Comparison of ENCODE assay signal across 21 cellular contexts in the genomic region with DNA sequence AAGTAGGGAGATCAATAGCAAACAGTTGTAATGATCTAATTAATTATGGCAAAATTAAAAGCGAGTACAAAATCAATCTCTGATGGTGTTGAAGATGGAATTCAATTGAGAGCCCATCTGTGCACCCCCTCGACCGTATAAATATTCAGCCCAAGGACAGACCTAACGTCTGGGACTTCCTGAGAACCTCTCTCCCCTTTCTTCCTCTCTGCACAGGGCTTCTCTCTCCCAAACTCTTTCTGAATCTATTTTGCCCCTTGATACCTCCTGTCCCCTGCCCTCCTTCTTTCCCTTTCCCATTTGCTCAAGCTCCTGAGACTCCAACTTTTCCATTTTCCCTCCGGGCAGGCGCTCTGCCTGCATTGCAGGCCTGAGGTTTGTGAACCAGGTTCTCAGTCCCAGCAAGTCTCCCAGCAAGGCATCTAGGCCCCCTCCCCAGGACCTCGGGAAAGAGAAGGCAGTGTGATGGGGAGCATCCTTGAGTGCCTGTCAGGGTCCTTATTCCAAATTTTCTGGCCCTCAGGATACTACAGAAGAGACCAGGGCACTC. TPM values are rescaled to one million over a fixed set of nuclear protein-coding genes. Genes with fewer than 3 reads are reported as not detected.
DNase-seq lines count a peak whose midpoint lies in the region; ATAC-seq, FAIRE-seq and TF ChIP-seq lines count a peak whose summit lies in the region.
"Had no signal": no experiment of that assay in that cellular context is flagged by ENCODE, and none has a peak within 500 bp of the region (broad histone marks: within the 10 kb centered on the region; RNA-seq: fewer than 3 reads in every experiment).

No MANE protein-coding gene starts in this region.

- TF ChIP-seq CTCF in GM10266 (IDR thresholded peaks at IDR 0.05; ENCODE audit: control insufficient read depth, insufficient read depth, low read depth, missing control alignments): no peak
- no peak for TF ChIP-seq CTCF in endothelial cell (IDR thresholded peaks at IDR 0.05; ENCODE audit: unreplicated experiment)
- TF ChIP-seq CTCF in neural progenitor cell (IDR thresholded peaks at IDR 0.05): no peak
- no peak for TF ChIP-seq CTCF in HepG2 (CRISPR knock-in tag; IDR thresholded peaks at IDR 0.05)

- FAIRE-seq in HepG2 (lab: Jason Lieb, UNC): no peak
- FAIRE-seq: TTC549 had no signal

- no peak overlapping the region for H3K27ac Mint-ChIP-seq in endothelial cell (ENCODE audit: unreplicated experiment)
- no peak overlapping the region for H3K27ac Mint-ChIP-seq in neural progenitor cell

- no TSS peak for BruUV-seq in HepG2 (replicated peaks; lab: Mats Ljungman, UMichigan)

- H3K27ac ChIP-seq in neural progenitor cell: no peak overlapping the region
- H3K27ac ChIP-seq in HepG2 (ENCODE audit: extremely low read length, insufficient read depth, low read length): no peak overlapping the region
- H3K27ac ChIP-seq: left lung had no signal

- no peak for TF ChIP-seq POLR2A in HepG2 (IDR thresholded peaks at IDR 0.05; ENCODE audit: insufficient read depth in 1 of 2, low read depth in 2 of 2, low read length in 2 of 2)

- CTCF ChIA-PET in HepG2 (lab: Yijun Ruan, JAX; ENCODE audit: low intra/inter-chr PET ratio, low total read pairs): no interaction called here

- no peak overlapping the region for H3K9ac ChIP-seq in neural progenitor cell
- no peak overlapping the region for H3K9ac ChIP-seq in HepG2 (ENCODE audit: insufficient read depth, low read depth, low read length)
- H3K9ac ChIP-seq: SK-N-SH had no signal

- peaks cover 98% of the 10 kb centered on the region for H4K20me1 ChIP-seq in neural progenitor cell (ENCODE audit: low read depth)
- peaks cover 4% of the 10 kb centered on the region; the same call in 1 of the 2 replicates for H4K20me1 ChIP-seq in HepG2 (ENCODE audit: insufficient read depth, low read length)

- H3K36me3 Mint-ChIP-seq in endothelial cell (ENCODE audit: low read depth, unreplicated experiment) (peaks cover 6% of the 10 kb centered on the region), neural progenitor cell (no peaks in the 10 kb centered on the region)

- H3K4me3 Mint-ChIP-seq in endothelial cell (ENCODE audit: unreplicated experiment): peak overlapping the region; percentile 83
- H3K4me3 Mint-ChIP-seq in neural progenitor cell: peak overlapping the region; percentile 65

- H2AFZ ChIP-seq in neural progenitor cell (replicated peaks) (no peak overlapping the region), HepG2 (ENCODE audit: low read length) (no peak overlapping the region)

- peaks cover 30% of the 10 kb centered on the region for H3K4me1 ChIP-seq in neural progenitor cell
- H3K4me1 ChIP-seq in HepG2 (ENCODE audit: insufficient read depth, low read length): peaks cover 17% of the 10 kb centered on the region

- H3F3A ChIP-seq in neural progenitor cell (ENCODE audit: low read depth): peaks cover 39% of the 10 kb centered on the region

- ATAC-seq in HepG2: no peak
- no peak for ATAC-seq in GM21526 (IDR thresholded peaks at IDR 0.05; ENCODE audit: low FRiP score, unreplicated experiment)
- ATAC-seq in GM18873 (IDR thresholded peaks at IDR 0.05; ENCODE audit: low FRiP score, unreplicated experiment): no peak
- no peak for ATAC-seq in GM21423 (IDR thresholded peaks at IDR 0.05; ENCODE audit: unreplicated experiment)
- ATAC-seq: left lung, PC-3 had no signal

- no peaks in the 10 kb centered on the region for H3K79me2 ChIP-seq in neural progenitor cell (ENCODE audit: low read depth)
- no peaks in the 10 kb centered on the region for H3K79me2 ChIP-seq in HepG2 (ENCODE audit: insufficient read depth, low read length)

- intact Hi-C loops in HepG2 (cut with micrococcal nuclease; ENCODE audit: unreplicated experiment): no loop called here

- 33% methylated on average over 7 of the region's 7 CpGs for WGBS in HepG2 (ENCODE audit: low lambda C conversion rate)

- H3K4me2 ChIP-seq in neural progenitor cell: peak overlapping the region; percentile 64
- no peak overlapping the region for H3K4me2 ChIP-seq in HepG2 (ENCODE audit: low read depth, low read length)

- H3K27me3 Mint-ChIP-seq in endothelial cell (ENCODE audit: unreplicated experiment): peaks cover 50% of the 10 kb centered on the region
- peaks cover 96% of the 10 kb centered on the region for H3K27me3 Mint-ChIP-seq in neural progenitor cell (ENCODE audit: insufficient read depth, low read depth)

- TF ChIP-seq EP300 in HepG2 (IDR thresholded peaks at IDR 0.05; ENCODE audit: low read depth in 2 of 2, low read length in 2 of 2) (no peak), HepG2 (CRISPR knock-in tag; IDR thresholded peaks at IDR 0.05; ENCODE audit: borderline replicate concordance) (no peak)

- H3K9me3 ChIP-seq in neural progenitor cell (ENCODE audit: low read depth): no peaks in the 10 kb centered on the region
- H3K9me3 ChIP-seq in HepG2 (ENCODE audit: low read length): no peaks in the 10 kb centered on the region
- H3K9me3 ChIP-seq: left lung, SK-N-SH had no signal

- TF ChIP-seq RAD21 in HepG2 (CRISPR knock-in tag; IDR thresholded peaks at IDR 0.05): no peak

- H3K27me3 ChIP-seq in neural progenitor cell (peaks cover 100% of the 10 kb centered on the region), HepG2 (ENCODE audit: control insufficient read depth in 1 of 2, insufficient read depth in 2 of 2, low read length in 2 of 2) (peaks cover 25 to 98% of the 10 kb centered on the region in 2 experiments)

- peak; percentile 34 for DNase-seq in GM10266 (ENCODE audit: extremely low spot score)
- DNase-seq in UCSD-AML1 (lab: John Stamatoyannopoulos, UW; ENCODE audit: unreplicated experiment): peak; percentile 48
- no peak for DNase-seq in endothelial cell (ENCODE audit: low spot score)
- DNase-seq in neural progenitor cell (ENCODE audit: low spot score): no peak
- no peak for DNase-seq in HepG2 (ENCODE audit: low spot score)
- DNase-seq: activated gamma-delta T cell; hippocampal formation; left lung; NCI-H1930; NCI-H526 treated with DMSO at 0.1 percent for 48 hours; PC-3; stimulated activated CD4-positive, alpha-beta T cell treated with anti-CD3 and anti-CD28 coated beads, Interleukin-15, amount 100 ng/mL, for 24 hours; substantia nigra had no signal

- POLR2A ChIA-PET in HepG2 (lab: Yijun Ruan, JAX): no interaction called here

- no peaks in the 10 kb centered on the region for H3K9me3 Mint-ChIP-seq in endothelial cell (ENCODE audit: unreplicated experiment)
- peaks cover 2% of the 10 kb centered on the region for H3K9me3 Mint-ChIP-seq in neural progenitor cell

- no peaks in the 10 kb centered on the region for H3K36me3 ChIP-seq in neural progenitor cell
- no peaks in the 10 kb centered on the region for H3K36me3 ChIP-seq in HepG2 (replicated peaks in 1 of 2; ENCODE audit: control insufficient read depth in 1 of 2, insufficient read depth in 2 of 2, low read length in 2 of 2)
- H3K36me3 ChIP-seq: left lung had no signal

- H3K4me1 Mint-ChIP-seq in endothelial cell (ENCODE audit: unreplicated experiment) (peaks cover 66% of the 10 kb centered on the region), neural progenitor cell (peaks cover 50% of the 10 kb centered on the region)

- H3K4me3 ChIP-seq in neural progenitor cell (no peak overlapping the region), HepG2 (replicated peaks in 1 of 3; ENCODE audit: insufficient read depth in 1 of 3, low read depth in 2 of 3, low read length in 3 of 3) (no peak overlapping the region)
- H3K4me3 ChIP-seq: left lung had no signal

- in situ Hi-C loops in HepG2 (cut with HindIII; ENCODE audit: extremely low pct_ligation_motif_present, low pct_unique_long_range_greater_than_20kb): no loop called here

TF ChIP-seq in HepG2, 621 proteins besides CTCF, POLR2A, EP300 and RAD21 (continues in another document):
- TF ChIP-seq ELF4 (CRISPR knock-in tag; IDR thresholded peaks at IDR 0.05; ENCODE audit: borderline replicate concordance) (no peak), ZBTB37 (CRISPR knock-in tag; IDR thresholded peaks at IDR 0.05) (no peak), HNRNPH1 (optimal IDR thresholded peaks at IDR 0.05; ENCODE audit: low read depth, low read length) (no peak), ZNF556 (CRISPR knock-in tag; IDR thresholded peaks at IDR 0.05; ENCODE audit: borderline replicate concordance) (no peak), ZSCAN22 (CRISPR knock-in tag; IDR thresholded peaks at IDR 0.05) (no peak)

RNA-seq across cellular contexts. Expression of gene PAX2, which starts 8.5 kb away (rescaled TPM):
- total RNA-seq in endothelial cell (ENCODE audit: unreplicated experiment) (17.4 TPM), neural progenitor cell (ENCODE audit: low replicate concordance) (0.06 and 0.34 TPM in 2 replicates), HepG2 (2016; rRNA removed; fragmentation: Illumina TruSeq; extraction: Trizol) (not detected in 2 replicates)
- total RNA-seq in HepG2 (2016; cell fraction: cytosol; rRNA removed; fragmentation: Illumina TruSeq; extraction: Trizol; ENCODE audit: low read depth): not detected in 2 replicates
- total RNA-seq in HepG2 (2016; cell fraction: insoluble cytoplasmic fraction; rRNA removed; fragmentation: Illumina TruSeq; extraction: Trizol): not detected in 2 replicates
- total RNA-seq in HepG2 (2016; cell fraction: membrane; rRNA removed; fragmentation: Illumina TruSeq; extraction: Trizol): not detected in 2 replicates
- total RNA-seq in HepG2 (2016; cell fraction: nucleus; rRNA removed; fragmentation: Illumina TruSeq; extraction: Trizol): not detected in 2 replicates
- not detected in 2 replicates for polyA plus RNA-seq in HepG2 (2011; rRNA removed)
- polyA plus RNA-seq in HepG2 (2011; cell fraction: cytosol; rRNA removed): not detected in 2 replicates
- polyA plus RNA-seq in HepG2 (2011; cell fraction: nucleus; rRNA removed): not detected in 2 replicates
- not detected in 2 replicates for polyA plus RNA-seq in HepG2 (2012)
- polyA plus RNA-seq in HepG2 (2016; cell fraction: cytosol; fragmentation: Illumina TruSeq; extraction: Trizol; ENCODE audit: low read depth): not detected in 2 replicates
- not detected in 2 replicates for polyA plus RNA-seq in HepG2 (2016; cell fraction: insoluble cytoplasmic fraction; fragmentation: Illumina TruSeq; extraction: Trizol; ENCODE audit: low read depth)
- polyA plus RNA-seq in HepG2 (2016; cell fraction: membrane; fragmentation: Illumina TruSeq; extraction: Trizol; ENCODE audit: low read depth): not detected in 2 replicates
- not detected in 2 replicates for polyA plus RNA-seq in HepG2 (2016; cell fraction: nucleus; fragmentation: Illumina TruSeq; extraction: Trizol; ENCODE audit: insufficient read depth, low read depth)
- polyA minus RNA-seq in HepG2 (2011; rRNA and poly(A)+ RNA removed; ENCODE audit: low replicate concordance): not detected in 2 replicates
- polyA minus RNA-seq in HepG2 (2011; cell fraction: cytosol; rRNA and poly(A)+ RNA removed): not detected in 2 replicates
- polyA minus RNA-seq in HepG2 (2011; cell fraction: nucleus; rRNA and poly(A)+ RNA removed): not detected in 2 replicates
- total RNA-seq: dermis microvascular lymphatic vessel endothelial cell, left lung, PC-3, pulmonary artery endothelial cell had no signal
- polyA plus RNA-seq: BJ, SK-N-SH had no signal

Comparison
In these comparisons a context has a peak if more than half of its experiments do, and no peak if none do; other contexts are left out.
1. DNase-seq: peak in GM10266 (single experiment) and UCSD-AML1 (single experiment); none in endothelial cell (single experiment), neural progenitor cell (single experiment) and HepG2 (single experiment).
2. RNA of gene PAX2, which starts 8.5 kb away (total RNA-seq): 17.4 TPM in endothelial cell (single experiment); 0.06 to 0.34 TPM in neural progenitor cell and not detected in HepG2; every median in the first group is over 10 times any median in the second.